8 cellular contexts compared by ENCODE assay signal in genomic region chr14:59189822-59190368, GRCh38. TPM values are rescaled to one million over a fixed set of nuclear protein-coding genes. Genes with fewer than 3 reads are reported as not detected.
A peak's percentile ranks its signal among the peaks of the same experiment; 100 is the strongest.
DNase-seq lines count a peak whose midpoint lies in the region; ATAC-seq and TF ChIP-seq lines count a peak whose summit lies in the region.

No MANE protein-coding gene starts in this region.

- POLR2A ChIA-PET in A673 (lab: Charles Lee; ENCODE audit: low non-redundant PET), result no interaction called here

- no peak for TF ChIP-seq CTCF in A673 (conservative IDR thresholded peaks at IDR 0.05; ENCODE audit: low read depth, low read length)
- TF ChIP-seq CTCF in WI38 (IDR thresholded peaks at IDR 0.05; ENCODE audit: low read depth, low read length), result no peak
- TF ChIP-seq CTCF in spleen (IDR thresholded peaks at IDR 0.05 in 8 of 11, conservative IDR thresholded peaks at IDR 0.05 in 3 of 11), result no peak

- H3K9me3 ChIP-seq in A673 (ENCODE audit: low read depth, low read length, poor library complexity, severe bottlenecking) (no peaks in the 10 kb centered on the region), spleen (no peaks in the 10 kb centered on the region)

- peaks cover 21% of the 10 kb centered on the region for H3K27me3 ChIP-seq in A673 (replicated peaks; ENCODE audit: insufficient read depth, low read depth, low read length, poor library complexity)
- peaks cover 0 to 6% (median 0%) of the 10 kb centered on the region in 7 donors for H3K27me3 ChIP-seq in spleen (replicated peaks in 1 of 7)

- TF ChIP-seq POLR2A in spleen (IDR thresholded peaks at IDR 0.05), result no peak

- H3K27ac ChIP-seq in A673 (ENCODE audit: low read depth, low read length, poor library complexity, severe bottlenecking) (no peak overlapping the region), caudate nucleus (ENCODE audit: low read depth, low read length) (peak overlapping the region; percentile 72), spleen (peak overlapping the region; percentile 93 to 97 (median 96))

- intact Hi-C loops in A673 (cut with micrococcal nuclease; ENCODE audit: unreplicated experiment) (no loop called here), spleen (cut with DNase I; ENCODE audit: low total_unique reads) (no loop called here)

- no TSS peak for BruUV-seq in A673 (replicated peaks; lab: Mats Ljungman, UMichigan)

- H3K4me1 ChIP-seq in A673 (ENCODE audit: insufficient read depth, low read length, poor library complexity, severe bottlenecking), result no peaks in the 10 kb centered on the region
- H3K4me1 ChIP-seq in spleen, result peaks cover 5 to 42% (median 21%) of the 10 kb centered on the region in 6 donors

- WGBS in spleen, 5 donors, result 2 to 4% (median 2%) methylated on average over 24 of the region's 24 CpGs

- CTCF ChIA-PET in A673 (lab: Charles Lee), result no interaction called here

- ATAC-seq in GM18867 (IDR thresholded peaks at IDR 0.05; ENCODE audit: unreplicated experiment) (peak; percentile 46), HG03103 (IDR thresholded peaks at IDR 0.05; ENCODE audit: low read depth, unreplicated experiment) (peak; percentile 38)

- no peaks in the 10 kb centered on the region for H3K36me3 ChIP-seq in A673 (ENCODE audit: insufficient read depth, low read length, poor library complexity, severe bottlenecking)
- H3K36me3 ChIP-seq in spleen, result no peaks in the 10 kb centered on the region

- H3K4me3 ChIP-seq in A673 (ENCODE audit: low read depth, low read length, poor library complexity, severe bottlenecking) (peak overlapping the region; percentile 87), WI38 (ENCODE audit: low read depth, low read length) (peak overlapping the region; percentile 91), spleen (peak overlapping the region; percentile 72 to 93 (median 80))

- DNase-seq in A673 (ENCODE audit: low spot score) (peak; percentile 85), NCI-H2196 (lab: John Stamatoyannopoulos, UW; ENCODE audit: unreplicated experiment) (peak; percentile 92), caudate nucleus (lab: John Stamatoyannopoulos, UW) (peak in 59 of 61 donors; percentile 1 to 75 (median 36)), islet precursor cell (peak; percentile 96), spleen (peak; percentile 89)

RNA-seq across cellular contexts. Expression of gene DAAM1, which starts 1.4 kb away (rescaled TPM):
- total RNA-seq in A673 (2021) (10.8 and 11.5 TPM in 2 replicates), spleen (10 to 100 TPM; 27.1 to 76.1 (median 37.5) TPM)
- 10 to 100 TPM in 1 of 3 donors, 1 to 10 TPM in 2; 8.3 to 10.7 (median 9.7) TPM for polyA plus RNA-seq in spleen

Comparison
In these comparisons a context has a peak if more than half of its experiments do, and no peak if none do; other contexts are left out.
1. DNase-seq: peak in every context shown above with its lines; median percentile 96 in islet precursor cell; 92 in NCI-H2196; 89 in spleen; 85 in A673; 36 in caudate nucleus.